ENCODE assay signal across 1 cellular context in the genomic region with DNA sequence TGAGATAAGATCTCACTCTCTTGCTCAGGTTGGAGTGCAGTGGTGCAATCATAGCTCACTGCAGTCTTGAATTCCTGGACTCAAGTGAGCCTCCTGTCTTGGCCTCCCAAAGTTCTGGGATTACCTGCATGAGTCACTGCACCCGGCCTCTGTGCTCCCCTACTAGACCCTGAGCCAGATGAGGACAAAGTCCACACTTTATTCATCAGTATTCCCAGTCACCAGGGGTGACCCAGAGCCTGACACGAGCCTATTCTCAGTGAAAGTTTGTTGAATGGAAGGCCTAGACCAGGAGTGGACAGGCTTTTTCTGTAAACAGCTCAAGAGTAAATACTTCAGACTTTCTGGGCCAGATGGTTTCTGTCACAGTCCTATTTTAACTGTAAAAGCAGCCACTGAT.
TF ChIP-seq lines count a peak whose summit lies in the region.

No MANE protein-coding gene starts in this region.

TF ChIP-seq in HepG2, 621 proteins besides CTCF, POLR2A, EP300 and RAD21 (continued from another document and continues in another):
- TF ChIP-seq, protein P1, sequence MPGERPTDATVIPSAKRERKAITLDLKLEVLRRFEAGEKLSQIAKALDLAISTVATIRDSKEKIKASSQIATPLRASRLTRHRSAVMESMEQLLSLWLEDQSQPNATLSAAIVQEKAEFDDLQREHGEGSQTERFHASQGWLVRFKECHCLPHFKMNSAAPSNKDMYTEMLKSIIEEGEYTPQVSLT (CRISPR knock-in tag; IDR thresholded peaks at IDR 0.05; ENCODE audit: borderline replicate concordance, low read depth): no peak
- TF ChIP-seq ARNT2 (CRISPR knock-in tag; IDR thresholded peaks at IDR 0.05; ENCODE audit: low read depth) (no peak), ZNF775 (CRISPR knock-in tag; IDR thresholded peaks at IDR 0.05; ENCODE audit: borderline replicate concordance) (no peak), SRSF4 (IDR thresholded peaks at IDR 0.05; ENCODE audit: low read depth, low read length, poor library complexity, severe bottlenecking) (no peak), DNMT1 (CRISPR knock-in tag; IDR thresholded peaks at IDR 0.05) (no peak), EHMT2 (IDR thresholded peaks at IDR 0.05; ENCODE audit: borderline replicate concordance, low read depth, low read length) (no peak), DNMT3B (CRISPR knock-in tag; conservative IDR thresholded peaks at IDR 0.05) (no peak), NFRKB (IDR thresholded peaks at IDR 0.05) (no peak), ZNF12 (CRISPR knock-in tag; IDR thresholded peaks at IDR 0.05) (no peak), RORA (CRISPR knock-in tag; IDR thresholded peaks at IDR 0.05) (no peak), NR2F2 (IDR thresholded peaks at IDR 0.05; ENCODE audit: borderline replicate concordance, low read depth) (peak; percentile 49), ZNF44 (CRISPR knock-in tag; IDR thresholded peaks at IDR 0.05) (no peak), ZNF883 (CRISPR knock-in tag; IDR thresholded peaks at IDR 0.05; ENCODE audit: not compliant biosample characterization) (no peak), SETDB1 (CRISPR knock-in tag; IDR thresholded peaks at IDR 0.05; ENCODE audit: borderline replicate concordance) (no peak), ZBTB7B (CRISPR knock-in tag; IDR thresholded peaks at IDR 0.05) (no peak), NFIC (IDR thresholded peaks at IDR 0.05; ENCODE audit: low read length) (no peak), ZSCAN29 (CRISPR knock-in tag; conservative IDR thresholded peaks at IDR 0.05) (no peak), RBM22 (optimal IDR thresholded peaks at IDR 0.05; ENCODE audit: low read length) (no peak), PRPF4 (IDR thresholded peaks at IDR 0.05; ENCODE audit: low read depth, low read length, poor library complexity, severe bottlenecking) (no peak), SALL2 (CRISPR knock-in tag; IDR thresholded peaks at IDR 0.05) (no peak), PAX8 (CRISPR knock-in tag; IDR thresholded peaks at IDR 0.05; ENCODE audit: borderline replicate concordance) (no peak), ZNF264 (CRISPR knock-in tag; IDR thresholded peaks at IDR 0.05) (peak; percentile 70; the same call in 1 of the 2 replicates), EEA1 (CRISPR knock-in tag; IDR thresholded peaks at IDR 0.05; ENCODE audit: borderline replicate concordance) (no peak), ZNF234 (CRISPR knock-in tag; conservative IDR thresholded peaks at IDR 0.05) (no peak)
- TF ChIP-seq, protein P2, sequence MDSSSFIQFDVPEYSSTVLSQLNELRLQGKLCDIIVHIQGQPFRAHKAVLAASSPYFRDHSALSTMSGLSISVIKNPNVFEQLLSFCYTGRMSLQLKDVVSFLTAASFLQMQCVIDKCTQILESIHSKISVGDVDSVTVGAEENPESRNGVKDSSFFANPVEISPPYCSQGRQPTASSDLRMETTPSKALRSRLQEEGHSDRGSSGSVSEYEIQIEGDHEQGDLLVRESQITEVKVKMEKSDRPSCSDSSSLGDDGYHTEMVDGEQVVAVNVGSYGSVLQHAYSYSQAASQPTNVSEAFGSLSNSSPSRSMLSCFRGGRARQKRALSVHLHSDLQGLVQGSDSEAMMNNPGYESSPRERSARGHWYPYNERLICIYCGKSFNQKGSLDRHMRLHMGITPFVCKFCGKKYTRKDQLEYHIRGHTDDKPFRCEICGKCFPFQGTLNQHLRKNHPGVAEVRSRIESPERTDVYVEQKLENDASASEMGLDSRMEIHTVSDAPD (CRISPR knock-in tag; IDR thresholded peaks at IDR 0.05): no peak
- TF ChIP-seq, protein P3, sequence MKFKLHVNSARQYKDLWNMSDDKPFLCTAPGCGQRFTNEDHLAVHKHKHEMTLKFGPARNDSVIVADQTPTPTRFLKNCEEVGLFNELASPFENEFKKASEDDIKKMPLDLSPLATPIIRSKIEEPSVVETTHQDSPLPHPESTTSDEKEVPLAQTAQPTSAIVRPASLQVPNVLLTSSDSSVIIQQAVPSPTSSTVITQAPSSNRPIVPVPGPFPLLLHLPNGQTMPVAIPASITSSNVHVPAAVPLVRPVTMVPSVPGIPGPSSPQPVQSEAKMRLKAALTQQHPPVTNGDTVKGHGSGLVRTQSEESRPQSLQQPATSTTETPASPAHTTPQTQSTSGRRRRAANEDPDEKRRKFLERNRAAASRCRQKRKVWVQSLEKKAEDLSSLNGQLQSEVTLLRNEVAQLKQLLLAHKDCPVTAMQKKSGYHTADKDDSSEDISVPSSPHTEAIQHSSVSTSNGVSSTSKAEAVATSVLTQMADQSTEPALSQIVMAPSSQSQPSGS (CRISPR knock-in tag; IDR thresholded peaks at IDR 0.05): peak; percentile 30; the same call in 1 of the 2 replicates
- TF ChIP-seq, protein P4, sequence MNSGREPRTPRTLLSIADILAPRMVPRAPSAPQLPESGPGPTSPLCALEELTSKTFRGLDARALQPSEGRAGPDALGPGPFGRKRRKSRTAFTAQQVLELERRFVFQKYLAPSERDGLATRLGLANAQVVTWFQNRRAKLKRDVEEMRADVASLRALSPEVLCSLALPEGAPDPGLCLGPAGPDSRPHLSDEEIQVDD (CRISPR knock-in tag; IDR thresholded peaks at IDR 0.05; ENCODE audit: borderline replicate concordance): no peak
- TF ChIP-seq, protein P5, sequence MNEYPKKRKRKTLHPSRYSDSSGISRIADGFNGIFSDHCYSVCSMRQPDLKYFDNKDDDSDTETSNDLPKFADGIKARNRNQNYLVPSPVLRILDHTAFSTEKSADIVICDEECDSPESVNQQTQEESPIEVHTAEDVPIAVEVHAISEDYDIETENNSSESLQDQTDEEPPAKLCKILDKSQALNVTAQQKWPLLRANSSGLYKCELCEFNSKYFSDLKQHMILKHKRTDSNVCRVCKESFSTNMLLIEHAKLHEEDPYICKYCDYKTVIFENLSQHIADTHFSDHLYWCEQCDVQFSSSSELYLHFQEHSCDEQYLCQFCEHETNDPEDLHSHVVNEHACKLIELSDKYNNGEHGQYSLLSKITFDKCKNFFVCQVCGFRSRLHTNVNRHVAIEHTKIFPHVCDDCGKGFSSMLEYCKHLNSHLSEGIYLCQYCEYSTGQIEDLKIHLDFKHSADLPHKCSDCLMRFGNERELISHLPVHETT (CRISPR knock-in tag; conservative IDR thresholded peaks at IDR 0.05): no peak
- TF ChIP-seq, protein P6, sequence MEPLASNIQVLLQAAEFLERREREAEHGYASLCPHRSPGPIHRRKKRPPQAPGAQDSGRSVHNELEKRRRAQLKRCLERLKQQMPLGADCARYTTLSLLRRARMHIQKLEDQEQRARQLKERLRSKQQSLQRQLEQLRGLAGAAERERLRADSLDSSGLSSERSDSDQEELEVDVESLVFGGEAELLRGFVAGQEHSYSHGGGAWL (CRISPR knock-in tag; IDR thresholded peaks at IDR 0.05): no peak
- TF ChIP-seq, protein P7, sequence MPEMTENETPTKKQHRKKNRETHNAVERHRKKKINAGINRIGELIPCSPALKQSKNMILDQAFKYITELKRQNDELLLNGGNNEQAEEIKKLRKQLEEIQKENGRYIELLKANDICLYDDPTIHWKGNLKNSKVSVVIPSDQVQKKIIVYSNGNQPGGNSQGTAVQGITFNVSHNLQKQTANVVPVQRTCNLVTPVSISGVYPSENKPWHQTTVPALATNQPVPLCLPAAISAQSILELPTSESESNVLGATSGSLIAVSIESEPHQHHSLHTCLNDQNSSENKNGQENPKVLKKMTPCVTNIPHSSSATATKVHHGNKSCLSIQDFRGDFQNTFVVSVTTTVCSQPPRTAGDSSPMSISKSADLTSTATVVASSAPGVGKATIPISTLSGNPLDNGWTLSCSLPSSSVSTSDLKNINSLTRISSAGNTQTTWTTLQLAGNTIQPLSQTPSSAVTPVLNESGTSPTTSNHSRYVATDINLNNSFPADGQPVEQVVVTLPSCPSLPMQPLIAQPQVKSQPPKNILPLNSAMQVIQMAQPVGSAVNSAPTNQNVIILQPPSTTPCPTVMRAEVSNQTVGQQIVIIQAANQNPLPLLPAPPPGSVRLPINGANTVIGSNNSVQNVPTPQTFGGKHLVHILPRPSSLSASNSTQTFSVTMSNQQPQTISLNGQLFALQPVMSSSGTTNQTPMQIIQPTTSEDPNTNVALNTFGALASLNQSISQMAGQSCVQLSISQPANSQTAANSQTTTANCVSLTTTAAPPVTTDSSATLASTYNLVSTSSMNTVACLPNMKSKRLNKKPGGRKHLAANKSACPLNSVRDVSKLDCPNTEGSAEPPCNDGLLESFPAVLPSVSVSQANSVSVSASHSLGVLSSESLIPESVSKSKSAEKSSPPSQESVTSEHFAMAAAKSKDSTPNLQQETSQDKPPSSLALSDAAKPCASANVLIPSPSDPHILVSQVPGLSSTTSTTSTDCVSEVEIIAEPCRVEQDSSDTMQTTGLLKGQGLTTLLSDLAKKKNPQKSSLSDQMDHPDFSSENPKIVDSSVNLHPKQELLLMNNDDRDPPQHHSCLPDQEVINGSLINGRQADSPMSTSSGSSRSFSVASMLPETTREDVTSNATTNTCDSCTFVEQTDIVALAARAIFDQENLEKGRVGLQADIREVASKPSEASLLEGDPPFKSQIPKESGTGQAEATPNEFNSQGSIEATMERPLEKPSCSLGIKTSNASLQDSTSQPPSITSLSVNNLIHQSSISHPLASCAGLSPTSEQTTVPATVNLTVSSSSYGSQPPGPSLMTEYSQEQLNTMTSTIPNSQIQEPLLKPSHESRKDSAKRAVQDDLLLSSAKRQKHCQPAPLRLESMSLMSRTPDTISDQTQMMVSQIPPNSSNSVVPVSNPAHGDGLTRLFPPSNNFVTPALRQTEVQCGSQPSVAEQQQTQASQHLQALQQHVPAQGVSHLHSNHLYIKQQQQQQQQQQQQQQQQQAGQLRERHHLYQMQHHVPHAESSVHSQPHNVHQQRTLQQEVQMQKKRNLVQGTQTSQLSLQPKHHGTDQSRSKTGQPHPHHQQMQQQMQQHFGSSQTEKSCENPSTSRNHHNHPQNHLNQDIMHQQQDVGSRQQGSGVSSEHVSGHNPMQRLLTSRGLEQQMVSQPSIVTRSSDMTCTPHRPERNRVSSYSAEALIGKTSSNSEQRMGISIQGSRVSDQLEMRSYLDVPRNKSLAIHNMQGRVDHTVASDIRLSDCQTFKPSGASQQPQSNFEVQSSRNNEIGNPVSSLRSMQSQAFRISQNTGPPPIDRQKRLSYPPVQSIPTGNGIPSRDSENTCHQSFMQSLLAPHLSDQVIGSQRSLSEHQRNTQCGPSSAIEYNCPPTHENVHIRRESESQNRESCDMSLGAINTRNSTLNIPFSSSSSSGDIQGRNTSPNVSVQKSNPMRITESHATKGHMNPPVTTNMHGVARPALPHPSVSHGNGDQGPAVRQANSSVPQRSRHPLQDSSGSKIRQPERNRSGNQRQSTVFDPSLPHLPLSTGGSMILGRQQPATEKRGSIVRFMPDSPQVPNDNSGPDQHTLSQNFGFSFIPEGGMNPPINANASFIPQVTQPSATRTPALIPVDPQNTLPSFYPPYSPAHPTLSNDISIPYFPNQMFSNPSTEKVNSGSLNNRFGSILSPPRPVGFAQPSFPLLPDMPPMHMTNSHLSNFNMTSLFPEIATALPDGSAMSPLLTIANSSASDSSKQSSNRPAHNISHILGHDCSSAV (CRISPR knock-in tag; IDR thresholded peaks at IDR 0.05; ENCODE audit: borderline replicate concordance): no peak
- TF ChIP-seq, protein P8, sequence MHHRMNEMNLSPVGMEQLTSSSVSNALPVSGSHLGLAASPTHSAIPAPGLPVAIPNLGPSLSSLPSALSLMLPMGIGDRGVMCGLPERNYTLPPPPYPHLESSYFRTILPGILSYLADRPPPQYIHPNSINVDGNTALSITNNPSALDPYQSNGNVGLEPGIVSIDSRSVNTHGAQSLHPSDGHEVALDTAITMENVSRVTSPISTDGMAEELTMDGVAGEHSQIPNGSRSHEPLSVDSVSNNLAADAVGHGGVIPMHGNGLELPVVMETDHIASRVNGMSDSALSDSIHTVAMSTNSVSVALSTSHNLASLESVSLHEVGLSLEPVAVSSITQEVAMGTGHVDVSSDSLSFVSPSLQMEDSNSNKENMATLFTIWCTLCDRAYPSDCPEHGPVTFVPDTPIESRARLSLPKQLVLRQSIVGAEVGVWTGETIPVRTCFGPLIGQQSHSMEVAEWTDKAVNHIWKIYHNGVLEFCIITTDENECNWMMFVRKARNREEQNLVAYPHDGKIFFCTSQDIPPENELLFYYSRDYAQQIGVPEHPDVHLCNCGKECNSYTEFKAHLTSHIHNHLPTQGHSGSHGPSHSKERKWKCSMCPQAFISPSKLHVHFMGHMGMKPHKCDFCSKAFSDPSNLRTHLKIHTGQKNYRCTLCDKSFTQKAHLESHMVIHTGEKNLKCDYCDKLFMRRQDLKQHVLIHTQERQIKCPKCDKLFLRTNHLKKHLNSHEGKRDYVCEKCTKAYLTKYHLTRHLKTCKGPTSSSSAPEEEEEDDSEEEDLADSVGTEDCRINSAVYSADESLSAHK (CRISPR knock-in tag; IDR thresholded peaks at IDR 0.05; ENCODE audit: borderline replicate concordance): no peak
- TF ChIP-seq, protein P9, sequence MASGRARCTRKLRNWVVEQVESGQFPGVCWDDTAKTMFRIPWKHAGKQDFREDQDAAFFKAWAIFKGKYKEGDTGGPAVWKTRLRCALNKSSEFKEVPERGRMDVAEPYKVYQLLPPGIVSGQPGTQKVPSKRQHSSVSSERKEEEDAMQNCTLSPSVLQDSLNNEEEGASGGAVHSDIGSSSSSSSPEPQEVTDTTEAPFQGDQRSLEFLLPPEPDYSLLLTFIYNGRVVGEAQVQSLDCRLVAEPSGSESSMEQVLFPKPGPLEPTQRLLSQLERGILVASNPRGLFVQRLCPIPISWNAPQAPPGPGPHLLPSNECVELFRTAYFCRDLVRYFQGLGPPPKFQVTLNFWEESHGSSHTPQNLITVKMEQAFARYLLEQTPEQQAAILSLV (CRISPR knock-in tag; IDR thresholded peaks at IDR 0.05; ENCODE audit: borderline replicate concordance): no peak
- TF ChIP-seq, protein P10, sequence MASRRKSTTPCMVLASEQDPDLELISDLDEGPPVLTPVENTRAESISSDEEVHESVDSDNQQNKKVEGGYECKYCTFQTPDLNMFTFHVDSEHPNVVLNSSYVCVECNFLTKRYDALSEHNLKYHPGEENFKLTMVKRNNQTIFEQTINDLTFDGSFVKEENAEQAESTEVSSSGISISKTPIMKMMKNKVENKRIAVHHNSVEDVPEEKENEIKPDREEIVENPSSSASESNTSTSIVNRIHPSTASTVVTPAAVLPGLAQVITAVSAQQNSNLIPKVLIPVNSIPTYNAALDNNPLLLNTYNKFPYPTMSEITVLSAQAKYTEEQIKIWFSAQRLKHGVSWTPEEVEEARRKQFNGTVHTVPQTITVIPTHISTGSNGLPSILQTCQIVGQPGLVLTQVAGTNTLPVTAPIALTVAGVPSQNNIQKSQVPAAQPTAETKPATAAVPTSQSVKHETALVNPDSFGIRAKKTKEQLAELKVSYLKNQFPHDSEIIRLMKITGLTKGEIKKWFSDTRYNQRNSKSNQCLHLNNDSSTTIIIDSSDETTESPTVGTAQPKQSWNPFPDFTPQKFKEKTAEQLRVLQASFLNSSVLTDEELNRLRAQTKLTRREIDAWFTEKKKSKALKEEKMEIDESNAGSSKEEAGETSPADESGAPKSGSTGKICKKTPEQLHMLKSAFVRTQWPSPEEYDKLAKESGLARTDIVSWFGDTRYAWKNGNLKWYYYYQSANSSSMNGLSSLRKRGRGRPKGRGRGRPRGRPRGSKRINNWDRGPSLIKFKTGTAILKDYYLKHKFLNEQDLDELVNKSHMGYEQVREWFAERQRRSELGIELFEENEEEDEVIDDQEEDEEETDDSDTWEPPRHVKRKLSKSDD (CRISPR knock-in tag; IDR thresholded peaks at IDR 0.05; ENCODE audit: low read depth): no peak
